In the genomic region with DNA sequence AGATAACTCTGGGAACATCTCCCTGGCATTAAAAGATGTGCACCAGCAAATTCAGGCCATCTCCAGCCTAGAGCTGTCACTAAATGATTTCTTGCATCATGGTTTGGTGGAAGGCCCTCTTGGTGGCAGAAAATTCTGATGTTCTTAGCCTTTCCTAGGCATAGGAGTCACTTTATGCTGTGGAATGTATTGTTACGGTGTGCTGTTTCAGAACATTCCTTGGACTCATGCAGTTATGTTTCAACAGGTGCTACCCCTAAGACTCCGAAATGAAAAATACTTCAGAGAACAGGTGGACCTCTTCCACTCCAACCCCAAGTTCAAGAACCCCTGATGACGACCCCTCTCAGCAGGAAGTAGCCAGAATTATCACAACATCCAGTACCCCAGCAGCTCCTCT, we compare ENCODE assay signal across 9 cellular contexts. TPM values are rescaled to one million over a fixed set of nuclear protein-coding genes. Genes with fewer than 3 reads are reported as not detected.
DNase-seq lines count a peak whose midpoint lies in the region; ATAC-seq, FAIRE-seq and TF ChIP-seq lines count a peak whose summit lies in the region.
"Had no signal": no experiment of that assay in that cellular context is flagged by ENCODE, and none has a peak within 500 bp of the region (broad histone marks: within the 10 kb centered on the region; RNA-seq: fewer than 3 reads in every experiment).

No MANE protein-coding gene starts in this region.

- DNase-seq in A549 (ENCODE audit: low read depth in 1 of 2, low spot score in 1 of 2), result peak in 1 of 2 experiments; percentile 14
- no peak for DNase-seq in HCT116 (ENCODE audit: low read depth, low spot score)
- DNase-seq in astrocyte of the hippocampus (ENCODE audit: low read depth, low spot score), result peak; percentile 27
- DNase-seq in mesothelial cell of epicardium (ENCODE audit: low spot score in 2 of 2, unreplicated experiment in 2 of 2), result no peak
- DNase-seq in NCI-H526 treated with DMSO at 0.1 percent for 48 hours (lab: John Stamatoyannopoulos, UW), result no peak
- DNase-seq in stimulated activated CD4-positive, alpha-beta T cell treated with anti-CD3 and anti-CD28 coated beads, Interleukin-12 subunit alpha, Interleukin-12 subunit beta, amount 100 ng/mL, for 4 hours, result no peak
- DNase-seq in SK-N-DZ (ENCODE audit: low spot score), result no peak
- DNase-seq in activated naive CD4-positive, alpha-beta T cell treated with anti-CD3 and anti-CD28 coated beads for 36 hours, result no peak
- DNase-seq: COR-L47 had no signal

- TF ChIP-seq EP300 in A549 (IDR thresholded peaks at IDR 0.05), result no peak

- no peaks in the 10 kb centered on the region for H3K79me2 ChIP-seq in HCT116 (ENCODE audit: insufficient read depth, low read length)

- intact Hi-C loops in HCT116 (cut with micrococcal nuclease), result no loop called here
- intact Hi-C loops in activated naive CD4-positive, alpha-beta T cell treated with anti-CD3 and anti-CD28 coated beads for 36 hours (cut with micrococcal nuclease), result no loop called here

- H3K27ac ChIP-seq in A549, result no peak overlapping the region
- H3K27ac ChIP-seq in HCT116 (ENCODE audit: low read depth, low read length), result no peak overlapping the region

- H3K9me3 Mint-ChIP-seq in mesothelial cell of epicardium, result peaks cover 16% of the 10 kb centered on the region
- H3K9me3 Mint-ChIP-seq in activated naive CD4-positive, alpha-beta T cell treated with anti-CD3 and anti-CD28 coated beads for 36 hours, result no peaks in the 10 kb centered on the region

- H3K27me3 ChIP-seq in HCT116 (ENCODE audit: insufficient read depth, low read length), result no peaks in the 10 kb centered on the region

- peak overlapping the region; percentile 93 for H3K27ac Mint-ChIP-seq in mesothelial cell of epicardium
- no peak overlapping the region for H3K27ac Mint-ChIP-seq in activated naive CD4-positive, alpha-beta T cell treated with anti-CD3 and anti-CD28 coated beads for 36 hours

- H3K4me1 ChIP-seq in A549 (no peaks in the 10 kb centered on the region), HCT116 (ENCODE audit: control insufficient read depth in 1 of 2, insufficient read depth in 2 of 2, low read length in 2 of 2) (no peaks in the 10 kb centered on the region)

- H3K4me2 ChIP-seq in A549, result no peak overlapping the region
- no peak overlapping the region for H3K4me2 ChIP-seq in HCT116 (ENCODE audit: low read length)

- no peak overlapping the region for H3K4me3 ChIP-seq in A549
- no peak overlapping the region for H3K4me3 ChIP-seq in HCT116 (replicated peaks in 1 of 2; ENCODE audit: low read depth in 1 of 2, low read length in 2 of 2)

- TF ChIP-seq POLR2A in A549 (IDR thresholded peaks at IDR 0.05; ENCODE audit: low read length) (no peak), HCT116 (IDR thresholded peaks at IDR 0.05; ENCODE audit: borderline replicate concordance, extremely low read depth, insufficient read depth, insufficient read length) (no peak)

- RAD21 ChIA-PET in HCT116 (lab: Charles Lee; ENCODE audit: low non-redundant PET in 1 of 2, low total read pairs in 2 of 2, uncharacterized antibody in 2 of 2, unreplicated experiment in 2 of 2), result interaction anchor here in 1 of 2 experiments (0.6 kb wide), 1 partner anchor 20 kb away, joined by 5 read pairs; a partner anchor contains a TSS

- peak overlapping the region; percentile 20 for H2AFZ ChIP-seq in HCT116 (ENCODE audit: low read depth, low read length, poor library complexity, severe bottlenecking)

- no peaks in the 10 kb centered on the region for H3K27me3 Mint-ChIP-seq in mesothelial cell of epicardium (ENCODE audit: low read depth)
- no peaks in the 10 kb centered on the region for H3K27me3 Mint-ChIP-seq in activated naive CD4-positive, alpha-beta T cell treated with anti-CD3 and anti-CD28 coated beads for 36 hours (ENCODE audit: low read depth)

- no peaks in the 10 kb centered on the region for H4K20me1 ChIP-seq in HCT116 (ENCODE audit: insufficient read depth)

- no peaks in the 10 kb centered on the region for H3K9me2 ChIP-seq in HCT116 (ENCODE audit: insufficient read depth)

- no TSS peak for BruUV-seq in HCT116 (replicated peaks; lab: Mats Ljungman, UMichigan)

- POLR2A ChIA-PET in A549 (lab: Yijun Ruan, JAX) (no interaction called here), HCT116 (lab: Charles Lee) (no interaction called here)

- H3K9ac ChIP-seq in HCT116 (ENCODE audit: low read length), result no peak overlapping the region

- H3K9me3 ChIP-seq in A549 (no peaks in the 10 kb centered on the region), HCT116 (ENCODE audit: control insufficient read depth in 1 of 2, insufficient read depth in 1 of 2, low read depth in 1 of 2, low read length in 2 of 2) (no peaks in the 10 kb centered on the region)

- peak; percentile 59 to 78 for ATAC-seq in A549
- ATAC-seq in HCT116, result peak; percentile 78

- H3K4me1 Mint-ChIP-seq in mesothelial cell of epicardium, result peaks cover 33% of the 10 kb centered on the region
- peaks cover 4% of the 10 kb centered on the region for H3K4me1 Mint-ChIP-seq in activated naive CD4-positive, alpha-beta T cell treated with anti-CD3 and anti-CD28 coated beads for 36 hours (ENCODE audit: low read depth)

- TF ChIP-seq RAD21 in A549 (conservative IDR thresholded peaks at IDR 0.05 in 1 of 2, IDR thresholded peaks at IDR 0.05 in 1 of 2), result no peak
- TF ChIP-seq RAD21 in HCT116 (IDR thresholded peaks at IDR 0.05; ENCODE audit: low read depth), result peak; percentile 31; the same call in 1 of the 2 replicates

- H3K36me3 ChIP-seq in HCT116 (ENCODE audit: control insufficient read depth in 1 of 2, insufficient read depth in 2 of 2, low read length in 2 of 2), result no peaks in the 10 kb centered on the region

- peak; percentile 14; the same call in 1 of the 3 replicates for TF ChIP-seq CTCF in A549 (IDR thresholded peaks at IDR 0.05)
- peak; percentile 22 to 45 (median 40); a peak in 3 of 6 replicates for TF ChIP-seq CTCF in HCT116 (IDR thresholded peaks at IDR 0.05 in 2 of 3, conservative IDR thresholded peaks at IDR 0.05 in 1 of 3; ENCODE audit: borderline replicate concordance in 1 of 3, insufficient read depth in 1 of 3, low read depth in 2 of 3, low read length in 2 of 3)
- TF ChIP-seq CTCF in mesothelial cell of epicardium (IDR thresholded peaks at IDR 0.05; ENCODE audit: unreplicated experiment), result peak; percentile 12

- FAIRE-seq in A549 (lab: Jason Lieb, UNC), result no peak

- H3K36me3 Mint-ChIP-seq in mesothelial cell of epicardium, result no peaks in the 10 kb centered on the region
- no peaks in the 10 kb centered on the region for H3K36me3 Mint-ChIP-seq in activated naive CD4-positive, alpha-beta T cell treated with anti-CD3 and anti-CD28 coated beads for 36 hours (ENCODE audit: low read depth)

- 67% methylated on average over 3 of the region's 3 CpGs for WGBS in A549 (ENCODE audit: missing lambda C conversion rate)

- CTCF ChIA-PET in A549 (lab: Yijun Ruan, JAX) (interaction anchor here (1.2 kb wide), 2 partner anchors 13 to 229 kb away, joined by 3 to 4 read pairs; no protein-coding TSS in a partner anchor), HCT116 (lab: Charles Lee) (interaction anchor here (1.0 to 1.1 kb wide), 2 partner anchors 20 to 23 kb away, joined by 3 read pairs; a partner anchor contains a TSS)
- CTCF ChIA-PET in activated naive CD4-positive, alpha-beta T cell treated with anti-CD3 and anti-CD28 coated beads for 36 hours (lab: Charles Lee), result interaction anchor here (0.6 to 1.5 kb wide), 4 partner anchors 20 to 428 kb away, joined by 3 to 5 read pairs (median 4); no protein-coding TSS in a partner anchor

- H3K4me3 Mint-ChIP-seq in mesothelial cell of epicardium, result no peak overlapping the region
- no peak overlapping the region for H3K4me3 Mint-ChIP-seq in activated naive CD4-positive, alpha-beta T cell treated with anti-CD3 and anti-CD28 coated beads for 36 hours

TF ChIP-seq in A549, 52 proteins besides CTCF, POLR2A, EP300 and RAD21 (continues in another document):
- TF ChIP-seq FOSB (CRISPR knock-in tag; IDR thresholded peaks at IDR 0.05) (no peak), SREBF2 (IDR thresholded peaks at IDR 0.05) (no peak), CHD2 (IDR thresholded peaks at IDR 0.05; ENCODE audit: low read length, partially characterized antibody) (no peak), CBX8 (IDR thresholded peaks at IDR 0.05) (no peak), HOXB13 (CRISPR knock-in tag; IDR thresholded peaks at IDR 0.05; ENCODE audit: low read depth) (no peak)
- TF ChIP-seq, protein P1, sequence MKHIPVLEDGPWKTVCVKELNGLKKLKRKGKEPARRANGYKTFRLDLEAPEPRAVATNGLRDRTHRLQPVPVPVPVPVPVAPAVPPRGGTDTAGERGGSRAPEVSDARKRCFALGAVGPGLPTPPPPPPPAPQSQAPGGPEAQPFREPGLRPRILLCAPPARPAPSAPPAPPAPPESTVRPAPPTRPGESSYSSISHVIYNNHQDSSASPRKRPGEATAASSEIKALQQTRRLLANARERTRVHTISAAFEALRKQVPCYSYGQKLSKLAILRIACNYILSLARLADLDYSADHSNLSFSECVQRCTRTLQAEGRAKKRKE (CRISPR knock-in tag; IDR thresholded peaks at IDR 0.05; ENCODE audit: low read depth), result no peak

TF ChIP-seq in HCT116, 20 proteins besides CTCF, POLR2A, EP300 and RAD21:
- TF ChIP-seq CBX3 (IDR thresholded peaks at IDR 0.05; ENCODE audit: low read depth) (0 out of 2 replicates have a peak, but pooled peaks have one; percentile 32), CEBPB (IDR thresholded peaks at IDR 0.05; ENCODE audit: low read depth) (peak; percentile 34), ZNF274 (IDR thresholded peaks at IDR 0.05; ENCODE audit: low read depth, low read length) (no peak)
- TF ChIP-seq, protein P2, sequence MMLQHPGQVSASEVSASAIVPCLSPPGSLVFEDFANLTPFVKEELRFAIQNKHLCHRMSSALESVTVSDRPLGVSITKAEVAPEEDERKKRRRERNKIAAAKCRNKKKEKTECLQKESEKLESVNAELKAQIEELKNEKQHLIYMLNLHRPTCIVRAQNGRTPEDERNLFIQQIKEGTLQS (IDR thresholded peaks at IDR 0.05), result 0 out of 2 replicates have a peak, but pooled peaks have one; percentile 11

RNA-seq across cellular contexts. Expression of a gene that starts 20.3 kb away (rescaled TPM):
- polyA plus RNA-seq in A549 (2011; rRNA removed), result 42.9 and 52.5 TPM in 2 replicates
- 24.6 and 25.1 TPM in 2 replicates for polyA plus RNA-seq in A549 (2012; cell fraction: cytosol; rRNA removed)
- polyA plus RNA-seq in A549 (2012; cell fraction: nucleus; rRNA removed), result 19.1 and 27.5 TPM in 2 replicates
- polyA plus RNA-seq in A549 (2017; fragmentation: RNase III; extraction: RNeasy Plus Mini Kit Qiagen cat#74134 plus additional on column Dnase treatment), result 46.1 to 49.0 TPM (median 47.3 TPM) in 3 replicates
- polyA minus RNA-seq in A549 (2011; rRNA and poly(A)+ RNA removed), result 31.3 and 39.0 TPM in 2 replicates
- 59.0 TPM for total RNA-seq in HCT116 (2021; ENCODE audit: unreplicated experiment)
- polyA plus RNA-seq in HCT116 (2012), result 43.4 and 51.9 TPM in 2 replicates
- 76.1 to 81.5 TPM (median 78.5 TPM) in 3 replicates for total RNA-seq in mesothelial cell of epicardium
- polyA plus RNA-seq in SK-N-DZ (2014; cell fraction: cytosol; rRNA removed), result 108 and 112 TPM in 2 replicates
- polyA plus RNA-seq in SK-N-DZ (2014; cell fraction: nucleus; rRNA removed), result 57.7 and 61.4 TPM in 2 replicates
- total RNA-seq in activated naive CD4-positive, alpha-beta T cell treated with anti-CD3 and anti-CD28 coated beads for 36 hours, result 10 to 100 TPM; 28.7 to 29.1 TPM
